Comparison of ENCODE assay signal across 20 cellular contexts in the genomic region with DNA sequence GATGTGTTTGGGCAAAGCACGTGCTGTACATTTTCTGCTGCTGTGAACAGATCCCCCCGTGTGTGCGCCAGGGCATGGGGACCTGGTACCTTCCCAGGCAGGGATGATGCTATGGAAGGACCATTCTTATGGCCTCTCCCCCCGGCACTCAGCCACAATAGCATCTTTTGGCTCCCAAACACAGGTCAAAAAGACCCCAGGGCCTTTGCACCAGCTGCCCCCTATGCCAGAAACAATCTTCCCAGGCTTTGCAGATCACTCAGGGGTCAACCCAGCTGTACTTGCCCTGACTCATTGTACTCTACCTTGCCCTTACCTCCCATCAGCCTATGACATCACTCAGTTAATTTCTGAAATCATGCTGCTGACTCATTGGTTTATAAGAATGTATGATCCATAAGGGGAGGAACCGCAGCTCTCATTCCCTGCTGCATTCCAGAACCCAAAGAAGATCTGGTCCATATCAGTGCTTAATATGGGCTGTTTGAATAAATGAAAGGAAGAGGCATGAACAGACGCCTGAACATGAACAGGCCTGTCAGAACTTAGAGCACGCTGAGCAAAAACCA.
DNase-seq lines count a peak whose midpoint lies in the region; ATAC-seq and TF ChIP-seq lines count a peak whose summit lies in the region.
"Had no signal": no experiment of that assay in that cellular context is flagged by ENCODE, and none has a peak within 500 bp of the region (broad histone marks: within the 10 kb centered on the region; RNA-seq: fewer than 3 reads in every experiment).

No MANE protein-coding gene starts in this region.

- DNase-seq in AG08395 (ENCODE audit: low spot score) (peak; percentile 26), HPDE6-E6E7 (ENCODE audit: extremely low spot score) (peak; percentile 21), amniotic epithelial cell (ENCODE audit: low read depth) (peak; percentile 55), fibroblast of pulmonary artery (ENCODE audit: low read depth) (peak; percentile 20), NCI-H1417 (lab: John Stamatoyannopoulos, UW) (no peak), prostate gland (ENCODE audit: low spot score) (no peak)
- DNase-seq: activated CD4-positive, alpha-beta T cell treated with anti-CD3 and anti-CD28 coated beads, Interleukin-2, amount 50 U/mL, for 48 hours; activated T-cell treated with anti-CD3 and anti-CD28 coated beads, Interleukin-2, amount 50 U/mL, for 4 hours; CD8-positive, alpha-beta memory T cell; effector CD4-positive, alpha-beta T cell; gastrocnemius medialis; left ventricle myocardium inferior; NCI-H2107; stimulated activated naive CD8-positive, alpha-beta T cell treated with anti-CD3 and anti-CD28 coated beads, Interleukin-15, Interleukin-2, amounts not matched to agents 100 U/mL and 50 U/mL, for 24 hours had no signal

- WGBS in prostate gland = 76% methylated on average over 7 of the region's 7 CpGs

- H3K27ac ChIP-seq in prostate gland = no peak overlapping the region
- H3K27ac ChIP-seq: gastrocnemius medialis, left ventricle myocardium inferior, neutrophil, right atrium auricular region, vagina had no signal

- no peak overlapping the region for H3K4me3 ChIP-seq in fibroblast of pulmonary artery (replicated peaks; ENCODE audit: low read depth, low read length)
- H3K4me3 ChIP-seq in prostate gland = no peak overlapping the region
- H3K4me3 ChIP-seq: gastrocnemius medialis, left ventricle myocardium inferior, right atrium auricular region, vagina had no signal

- ATAC-seq in GM21576 (IDR thresholded peaks at IDR 0.05; ENCODE audit: unreplicated experiment) (no peak), GM19324 (IDR thresholded peaks at IDR 0.05; ENCODE audit: low FRiP score, unreplicated experiment) (no peak)
- ATAC-seq: activated naive CD4-positive, alpha-beta T cell treated with anti-CD3 and anti-CD28 coated beads, Interleukin-2, amount 50 U/mL, for 72 hours; activated T-cell treated with anti-CD3 and anti-CD28 coated beads, Interleukin-2, amount 50 U/mL, for 4 hours; gastrocnemius medialis; stimulated activated naive CD8-positive, alpha-beta T cell treated with anti-CD3 and anti-CD28 coated beads, Interleukin-15, Interleukin-2, amounts not matched to agents 100 U/mL and 50 U/mL, for 24 hours had no signal

- TF ChIP-seq CTCF in fibroblast of pulmonary artery (IDR thresholded peaks at IDR 0.05; ENCODE audit: low read length, missing control alignments) (no peak), prostate gland (IDR thresholded peaks at IDR 0.05) (no peak)

- no peaks in the 10 kb centered on the region for H3K4me1 ChIP-seq in prostate gland (replicated peaks)
- H3K4me1 ChIP-seq: gastrocnemius medialis, left ventricle myocardium inferior, right atrium auricular region, vagina had no signal

- intact Hi-C loops in prostate gland (cut with DNase I) = no loop called here

- no peaks in the 10 kb centered on the region for H3K36me3 ChIP-seq in prostate gland
- H3K36me3 ChIP-seq: gastrocnemius medialis, left ventricle myocardium inferior, neutrophil, right atrium auricular region, vagina had no signal

- H3K27me3 ChIP-seq in prostate gland (replicated peaks; ENCODE audit: insufficient read depth) = no peaks in the 10 kb centered on the region
- H3K27me3 ChIP-seq: neutrophil, right atrium auricular region, vagina had no signal

- no peak for TF ChIP-seq POLR2A in prostate gland (IDR thresholded peaks at IDR 0.05)

- no peaks in the 10 kb centered on the region for H3K9me3 ChIP-seq in prostate gland
- H3K9me3 ChIP-seq: gastrocnemius medialis, left ventricle myocardium inferior, neutrophil, right atrium auricular region, vagina had no signal

Comparison
In these comparisons a context has a peak if more than half of its experiments do, and no peak if none do; other contexts are left out.
1. DNase-seq: peak in AG08395 (single experiment), HPDE6-E6E7 (single experiment), amniotic epithelial cell (single experiment) and fibroblast of pulmonary artery (single experiment); none in NCI-H1417 (0 of 3) and prostate gland (single experiment).